In the genomic region with DNA sequence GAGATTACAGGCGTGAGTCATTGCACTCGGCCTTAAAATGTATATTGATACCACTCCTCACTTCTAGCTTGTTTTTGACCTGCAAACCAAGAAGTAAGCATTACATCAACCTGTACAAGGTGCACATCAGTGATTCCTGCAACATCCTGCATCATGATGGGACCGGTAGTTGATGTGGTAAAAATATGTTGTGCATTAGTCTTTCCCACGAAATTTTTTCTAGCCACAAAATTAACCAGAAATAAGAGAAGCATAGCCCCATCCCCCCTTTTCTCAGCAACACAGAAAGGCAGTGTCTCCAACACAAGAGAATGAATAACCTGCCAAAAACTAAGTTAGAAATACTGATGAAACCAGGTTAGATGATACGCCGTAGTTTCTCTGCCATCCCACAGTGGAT, we compare ENCODE assay signal across 23 cellular contexts. TPM values are rescaled to one million over a fixed set of nuclear protein-coding genes. Genes with fewer than 3 reads are reported as not detected.
DNase-seq lines count a peak whose midpoint lies in the region; ATAC-seq, FAIRE-seq and TF ChIP-seq lines count a peak whose summit lies in the region.
"Had no signal": no experiment of that assay in that cellular context is flagged by ENCODE, and none has a peak within 500 bp of the region (broad histone marks: within the 10 kb centered on the region; RNA-seq: fewer than 3 reads in every experiment).

No MANE protein-coding gene starts in this region.

- no peak for TF ChIP-seq POLR2A in esophagus muscularis mucosa (IDR thresholded peaks at IDR 0.05; ENCODE audit: low read depth)

- peak overlapping the region; percentile 21 for H3K27ac Mint-ChIP-seq in activated T-helper 1 cell treated with anti-CD3 and anti-CD28 coated beads, Interleukin-12 subunit alpha, Interleukin-12 subunit beta, Interleukin-2, Interleukin-4 antibody, amounts not matched to agents 30 ng/mL and 10 ng/mL and 1 ng/mL, durations not matched to agents 14 hours and 24 hours and 36 hours
- H3K27ac Mint-ChIP-seq: dendritic cell treated with granulocyte-macrophage colony-stimulating factor and Interleukin-4, amounts not matched to agents 40 ng/mL and 50 ng/mL, for 4 days had no signal

- H3K27me3 ChIP-seq in neutrophil (no peaks in the 10 kb centered on the region), esophagus muscularis mucosa (no peaks in the 10 kb centered on the region)
- H3K27me3 ChIP-seq: SJCRH30, upper lobe of left lung had no signal

- H3K36me3 ChIP-seq in neutrophil (no peaks in the 10 kb centered on the region), esophagus muscularis mucosa (no peaks in the 10 kb centered on the region)
- H3K36me3 ChIP-seq: SJCRH30, upper lobe of left lung had no signal

- H3K4me3 Mint-ChIP-seq in activated T-cell treated with anti-CD3 and anti-CD28 coated beads, Interleukin-2, amount 50 U/mL, for 4 hours: no peak overlapping the region
- peak overlapping the region; percentile 32 for H3K4me3 Mint-ChIP-seq in activated T-helper 1 cell treated with anti-CD3 and anti-CD28 coated beads, Interleukin-12 subunit alpha, Interleukin-12 subunit beta, Interleukin-2, Interleukin-4 antibody, amounts not matched to agents 30 ng/mL and 10 ng/mL and 1 ng/mL, durations not matched to agents 14 hours and 24 hours and 36 hours
- H3K4me3 Mint-ChIP-seq: dendritic cell treated with granulocyte-macrophage colony-stimulating factor and Interleukin-4, amounts not matched to agents 40 ng/mL and 50 ng/mL, for 4 days had no signal

- no peak for DNase-seq in activated T-cell treated with anti-CD3 and anti-CD28 coated beads, Interleukin-2, amount 50 U/mL, for 4 hours
- DNase-seq in activated T-cell treated with anti-CD3 and anti-CD28 coated beads, Interleukin-2, amount 50 U/mL, for 1 hour: no peak
- DNase-seq in EH (ENCODE audit: low read depth) (peak; percentile 25), esophagus muscularis mucosa (ENCODE audit: extremely low spot score) (no peak), RCC 7860 (ENCODE audit: low spot score) (no peak)
- no peak for DNase-seq in activated T-helper 1 cell treated with anti-CD3 and anti-CD28 coated beads, Interleukin-12 subunit alpha, Interleukin-12 subunit beta, Interleukin-2, Interleukin-4 antibody, amounts not matched to agents 30 ng/mL and 10 ng/mL and 1 ng/mL, durations not matched to agents 14 hours and 24 hours and 36 hours (ENCODE audit: low spot score)
- DNase-seq: ACHN; amygdala; C1 segment of cervical spinal cord; glutamatergic neuron; KG1; left colon; naive B cell; NCI-H146; NCI-H510A treated with DMSO at 0.1 percent for 48 hours; NK-92 treated with Interleukin-12 subunit alpha and Interleukin-12 subunit beta, amount 100 ng/mL, for 24 hours; SJCRH30; small intestine; upper lobe of left lung had no signal

- H3K9me3 ChIP-seq in neutrophil (no peaks in the 10 kb centered on the region), esophagus muscularis mucosa (no peaks in the 10 kb centered on the region)
- H3K9me3 ChIP-seq: SJCRH30, upper lobe of left lung had no signal

- peak; percentile 69 to 79 for ATAC-seq in activated T-cell treated with anti-CD3 and anti-CD28 coated beads, Interleukin-2, amount 50 U/mL, for 4 hours
- ATAC-seq in GM19455 (IDR thresholded peaks at IDR 0.05; ENCODE audit: unreplicated experiment): no peak
- ATAC-seq: left colon, Panc1 had no signal

- peak overlapping the region; percentile 98 for H3K27ac ChIP-seq in neutrophil
- H3K27ac ChIP-seq in esophagus muscularis mucosa (replicated peaks in 1 of 4): peak overlapping the region in 2 of 4 donors; percentile 57 to 67
- H3K27ac ChIP-seq: SJCRH30 had no signal

- peaks cover 71 to 73% of the 10 kb centered on the region in 2 experiments for H3K4me1 ChIP-seq in neutrophil (ENCODE audit: control insufficient read depth in 1 of 2, insufficient read depth in 1 of 2, low read depth in 1 of 2, low read length in 1 of 2)
- H3K4me1 ChIP-seq in esophagus muscularis mucosa: peaks cover 10 to 36% (median 34%) of the 10 kb centered on the region in 4 donors

- WGBS in esophagus muscularis mucosa: 86% methylated on average over 6 of the region's 6 CpGs

- H3K36me3 Mint-ChIP-seq in activated T-cell treated with anti-CD3 and anti-CD28 coated beads, Interleukin-2, amount 50 U/mL, for 4 hours (ENCODE audit: insufficient read depth): no peaks in the 10 kb centered on the region
- H3K36me3 Mint-ChIP-seq in activated T-helper 1 cell treated with anti-CD3 and anti-CD28 coated beads, Interleukin-12 subunit alpha, Interleukin-12 subunit beta, Interleukin-2, Interleukin-4 antibody, amounts not matched to agents 30 ng/mL and 10 ng/mL and 1 ng/mL, durations not matched to agents 14 hours and 24 hours and 36 hours (ENCODE audit: low read depth): peaks cover 6% of the 10 kb centered on the region
- H3K36me3 Mint-ChIP-seq: naive B cell had no signal

- TF ChIP-seq CTCF in neutrophil (IDR thresholded peaks at IDR 0.05) (no peak), esophagus muscularis mucosa (IDR thresholded peaks at IDR 0.05) (no peak)

- H3K9me3 Mint-ChIP-seq in activated T-cell treated with anti-CD3 and anti-CD28 coated beads, Interleukin-2, amount 50 U/mL, for 4 hours: no peaks in the 10 kb centered on the region
- H3K9me3 Mint-ChIP-seq in activated T-helper 1 cell treated with anti-CD3 and anti-CD28 coated beads, Interleukin-12 subunit alpha, Interleukin-12 subunit beta, Interleukin-2, Interleukin-4 antibody, amounts not matched to agents 30 ng/mL and 10 ng/mL and 1 ng/mL, durations not matched to agents 14 hours and 24 hours and 36 hours: peaks cover 5% of the 10 kb centered on the region
- H3K9me3 Mint-ChIP-seq: dendritic cell treated with granulocyte-macrophage colony-stimulating factor and Interleukin-4, amounts not matched to agents 40 ng/mL and 50 ng/mL, for 4 days had no signal

- intact Hi-C loops in activated T-helper 1 cell treated with anti-CD3 and anti-CD28 coated beads, Interleukin-12 subunit alpha, Interleukin-12 subunit beta, Interleukin-2, Interleukin-4 antibody, amounts not matched to agents 30 ng/mL and 10 ng/mL and 1 ng/mL, durations not matched to agents 14 hours and 24 hours and 36 hours (cut with micrococcal nuclease): no loop called here
- intact Hi-C loops in esophagus muscularis mucosa (cut with DNase I): no loop called here

- peak overlapping the region in 1 of 2 experiments; percentile 16 for H3K4me3 ChIP-seq in neutrophil (ENCODE audit: low read depth in 1 of 2, low read length in 1 of 2)
- no peak overlapping the region for H3K4me3 ChIP-seq in esophagus muscularis mucosa
- H3K4me3 ChIP-seq: SJCRH30, upper lobe of left lung had no signal

- no peaks in the 10 kb centered on the region for H3K27me3 Mint-ChIP-seq in activated T-cell treated with anti-CD3 and anti-CD28 coated beads, Interleukin-2, amount 50 U/mL, for 4 hours (ENCODE audit: low read depth)
- H3K27me3 Mint-ChIP-seq in activated T-helper 1 cell treated with anti-CD3 and anti-CD28 coated beads, Interleukin-12 subunit alpha, Interleukin-12 subunit beta, Interleukin-2, Interleukin-4 antibody, amounts not matched to agents 30 ng/mL and 10 ng/mL and 1 ng/mL, durations not matched to agents 14 hours and 24 hours and 36 hours (ENCODE audit: insufficient read depth): peaks cover 5% of the 10 kb centered on the region
- H3K27me3 Mint-ChIP-seq: dendritic cell treated with granulocyte-macrophage colony-stimulating factor and Interleukin-4, amounts not matched to agents 40 ng/mL and 50 ng/mL, for 4 days; naive B cell had no signal

- FAIRE-seq in RCC 7860 (lab: Jason Lieb, UNC): no peak
- FAIRE-seq: small intestine had no signal

- TF ChIP-seq EP300 in esophagus muscularis mucosa (IDR thresholded peaks at IDR 0.05): no peak

- H3K4me1 Mint-ChIP-seq in activated T-cell treated with anti-CD3 and anti-CD28 coated beads, Interleukin-2, amount 50 U/mL, for 4 hours (ENCODE audit: low read depth): peaks cover 44% of the 10 kb centered on the region
- peaks cover 43% of the 10 kb centered on the region for H3K4me1 Mint-ChIP-seq in activated T-helper 1 cell treated with anti-CD3 and anti-CD28 coated beads, Interleukin-12 subunit alpha, Interleukin-12 subunit beta, Interleukin-2, Interleukin-4 antibody, amounts not matched to agents 30 ng/mL and 10 ng/mL and 1 ng/mL, durations not matched to agents 14 hours and 24 hours and 36 hours (ENCODE audit: low read depth)

RNA-seq across cellular contexts. Expression of a gene that starts 21.1 kb away (rescaled TPM):
- 100 to 1,000 TPM; 109 to 111 (median 111) TPM for total RNA-seq in activated T-cell treated with anti-CD3 and anti-CD28 coated beads, Interleukin-2, amount 50 U/mL, for 4 hours
- 128 and 134 TPM in 2 replicates for total RNA-seq in activated T-helper 1 cell treated with anti-CD3 and anti-CD28 coated beads, Interleukin-12 subunit alpha, Interleukin-12 subunit beta, Interleukin-2, Interleukin-4 antibody, amounts not matched to agents 30 ng/mL and 10 ng/mL and 1 ng/mL, durations not matched to agents 14 hours and 24 hours and 36 hours
- total RNA-seq in esophagus muscularis mucosa: 10 to 100 TPM; 49.7 to 68.8 (median 64.0) TPM

RNA-seq across cellular contexts. Expression of a gene that starts 24.1 kb away (rescaled TPM):
- total RNA-seq in activated T-cell treated with anti-CD3 and anti-CD28 coated beads, Interleukin-2, amount 50 U/mL, for 4 hours: 100 to 1,000 TPM; 110 to 143 (median 140) TPM
- total RNA-seq in activated T-helper 1 cell treated with anti-CD3 and anti-CD28 coated beads, Interleukin-12 subunit alpha, Interleukin-12 subunit beta, Interleukin-2, Interleukin-4 antibody, amounts not matched to agents 30 ng/mL and 10 ng/mL and 1 ng/mL, durations not matched to agents 14 hours and 24 hours and 36 hours: 288 and 320 TPM in 2 replicates
- 100 to 1,000 TPM in 3 of 4 donors, 10 to 100 TPM in 1; 72.7 to 167 (median 116) TPM for total RNA-seq in esophagus muscularis mucosa
